Comparison of ENCODE assay signal across 28 cellular contexts in genomic region chr4:57075353-57075752, GRCh38. TPM values are rescaled to one million over a fixed set of nuclear protein-coding genes. Genes with fewer than 3 reads are reported as not detected.
DNase-seq lines count a peak whose midpoint lies in the region; ATAC-seq, FAIRE-seq and TF ChIP-seq lines count a peak whose summit lies in the region.
"Had no signal": no experiment of that assay in that cellular context is flagged by ENCODE, and none has a peak within 500 bp of the region (broad histone marks: within the 10 kb centered on the region; RNA-seq: fewer than 3 reads in every experiment).

No MANE protein-coding gene starts in this region.

- H3K27me3 ChIP-seq in SJSA1 (replicated peaks) (no peaks in the 10 kb centered on the region), hepatocyte (no peaks in the 10 kb centered on the region)
- H3K27me3 ChIP-seq: neutrophil, stomach, transverse colon had no signal

- H3K79me2 ChIP-seq in hepatocyte, result no peaks in the 10 kb centered on the region

- H3K4me3 ChIP-seq in SJSA1 (no peak overlapping the region), retinal pigment epithelial cell (ENCODE audit: low read length) (no peak overlapping the region), hepatocyte (no peak overlapping the region)
- H3K4me3 ChIP-seq: HAP-1, SK-N-MC, stomach, transverse colon had no signal

- H3K27ac ChIP-seq in SJSA1, result peak overlapping the region; percentile 89
- no peak overlapping the region for H3K27ac ChIP-seq in hepatocyte
- H3K27ac ChIP-seq: KMS-11, neutrophil, SK-N-MC had no signal

- H3K36me3 ChIP-seq in SJSA1 (peaks cover 44% of the 10 kb centered on the region), hepatocyte (replicated peaks; ENCODE audit: insufficient read depth, low read depth) (no peaks in the 10 kb centered on the region)
- H3K36me3 ChIP-seq: HAP-1, neutrophil, stomach, transverse colon had no signal

- TF ChIP-seq CTCF in retinal pigment epithelial cell (conservative IDR thresholded peaks at IDR 0.05; ENCODE audit: low read depth, low read length), result no peak
- no peak for TF ChIP-seq CTCF in hepatocyte (IDR thresholded peaks at IDR 0.05; ENCODE audit: poor library complexity)

- no peak for ATAC-seq in GM19023 (IDR thresholded peaks at IDR 0.05; ENCODE audit: unreplicated experiment)
- ATAC-seq: activated naive CD4-positive, alpha-beta T cell treated with anti-CD3 and anti-CD28 coated beads, Interleukin-2, amount 50 U/mL, for 72 hours had no signal

- in situ Hi-C loops in Caki2 (cut with HindIII; ENCODE audit: low pct_unique_long_range_greater_than_20kb, low sequenced_read_pairs), result no loop called here

- H4K20me1 ChIP-seq in hepatocyte (ENCODE audit: insufficient read depth, poor library complexity, severe bottlenecking), result no peaks in the 10 kb centered on the region

- no peak overlapping the region for H2AFZ ChIP-seq in hepatocyte

- FAIRE-seq in islet of Langerhans (lab: Jason Lieb, UNC), result peak; percentile 68
- no peak for FAIRE-seq in GM19239 (lab: Jason Lieb, UNC)

- peaks cover 93% of the 10 kb centered on the region for H3K4me1 ChIP-seq in SJSA1 (replicated peaks)
- peaks cover 15% of the 10 kb centered on the region for H3K4me1 ChIP-seq in hepatocyte (ENCODE audit: insufficient read depth)
- H3K4me1 ChIP-seq: HAP-1 had no signal

- H3K4me2 ChIP-seq in hepatocyte, result no peak overlapping the region
- H3K4me2 ChIP-seq: KMS-11 had no signal

- no peaks in the 10 kb centered on the region for H3K9me3 ChIP-seq in SJSA1 (replicated peaks)
- no peaks in the 10 kb centered on the region for H3K9me3 ChIP-seq in hepatocyte (ENCODE audit: low read depth)
- H3K9me3 ChIP-seq: Caco-2, HAP-1, neutrophil, stomach, transverse colon had no signal

- peak; percentile 88 for DNase-seq in Caki2 (ENCODE audit: low read depth)
- no peak for DNase-seq in SJSA1 (ENCODE audit: low read depth in 1 of 2, low spot score in 2 of 2)
- DNase-seq in retinal pigment epithelial cell (ENCODE audit: low read depth), result peak; percentile 72
- DNase-seq in activated T-cell treated with anti-CD3 and anti-CD28 coated beads, Interleukin-2, amount 50 U/mL, for 1 hour, result no peak
- no peak for DNase-seq in hepatocyte (ENCODE audit: low spot score)
- no peak for DNase-seq in GM19239 (ENCODE audit: insufficient read length, low spot score)
- DNase-seq: activated CD4-positive, alpha-beta memory T cell treated with anti-CD3 and anti-CD28 coated beads for 36 hours; activated CD4-positive, CD25-positive, alpha-beta regulatory T cell treated with anti-CD3 and anti-CD28 coated beads, Interleukin-2, amount 50 U/mL, for 72 hours; activated CD8-positive, alpha-beta memory T cell treated with anti-CD3 and anti-CD28 coated beads, Interleukin-2, amount 50 U/mL, for 48 hours; anterior cingulate cortex; C1 segment of cervical spinal cord; Caco-2; DMS79; GF-D8; NCI-H1417 treated with DMSO at 0.1 percent for 48 hours; NCI-H2081; stimulated activated CD4-positive, alpha-beta T cell treated with anti-CD3 and anti-CD28 coated beads, Interleukin-1b, Interleukin-23, amount 100 ng/mL, for 48 hours; stomach; transverse colon had no signal

- no peaks in the 10 kb centered on the region for H3K9me2 ChIP-seq in hepatocyte (replicated peaks; ENCODE audit: insufficient read depth)

RNA-seq across cellular contexts. Expression of gene IGFBP7, which starts 34.8 kb away (rescaled TPM):
- total RNA-seq in Caki2 (2014; rRNA removed; shearing (Covaris generic); ENCODE audit: low replicate concordance), result 1,275 and 1,415 TPM in 2 replicates
- total RNA-seq in SJSA1 (2014; rRNA removed; shearing (Covaris generic)), result 1,151 and 1,739 TPM in 2 replicates
- total RNA-seq in hepatocyte, result 73.4 and 74.0 TPM in 2 replicates
- 122 and 129 TPM in 2 replicates for polyA plus RNA-seq in hepatocyte
- total RNA-seq: activated CD4-positive, alpha-beta memory T cell treated with anti-CD3 and anti-CD28 coated beads for 36 hours; activated T-helper 2 cell treated with anti-CD3 and anti-CD28 coated beads, Interferon-gamma antibody, Interleukin-2, Interleukin-4, amounts not matched to agents 10 μg/mL and 5 μg/mL and 100 μg/mL, durations not matched to agents 14 hours and 24 hours and 36 hours; T-helper 1 cell treated with Interleukin-12 subunit alpha and Interleukin-12 subunit beta and Interleukin-4 antibody, amounts not matched to agents 30 ng/mL and 1 ng/mL, for 36 hours had no signal

Comparison
In these comparisons a context has a peak if more than half of its experiments do, and no peak if none do; other contexts are left out.
1. DNase-seq: peak in Caki2 (single experiment) and retinal pigment epithelial cell (single experiment); none in SJSA1 (0 of 2), activated T-cell treated with anti-CD3 and anti-CD28 coated beads, Interleukin-2, amount 50 U/mL, for 1 hour (single experiment), hepatocyte (single experiment) and GM19239 (single experiment).
2. RNA of gene IGFBP7, which starts 34.8 kb away (total RNA-seq): 1,275 to 1,415 TPM in Caki2 and 1,151 to 1,739 TPM in SJSA1; 73.4 to 74.0 TPM in hepatocyte; every median in the first group is over 10 times any median in the second.